Comparison of ENCODE assay signal across 31 cellular contexts in genomic region chr11:978073-978720, GRCh38. TPM values are rescaled to one million over a fixed set of nuclear protein-coding genes. Genes with fewer than 3 reads are reported as not detected.
DNase-seq lines count a peak whose midpoint lies in the region; ATAC-seq and TF ChIP-seq lines count a peak whose summit lies in the region.
"Had no signal": no experiment of that assay in that cellular context is flagged by ENCODE, and none has a peak within 500 bp of the region (broad histone marks: within the 10 kb centered on the region; RNA-seq: fewer than 3 reads in every experiment).

No MANE protein-coding gene starts in this region.

- H3K4ac ChIP-seq in H9 (ENCODE audit: low read depth, low read length) = no peak overlapping the region

- no peak overlapping the region for H3T11ph ChIP-seq in H9 (ENCODE audit: low read length)

- H3K9me3 ChIP-seq in BLaER1 (no peaks in the 10 kb centered on the region), H9 (ENCODE audit: control insufficient read depth, low read depth, low read length) (no peaks in the 10 kb centered on the region), osteoblast (ENCODE audit: low read depth, low read length) (no peaks in the 10 kb centered on the region)
- H3K9me3 ChIP-seq: pancreas, Peyer's patch, tibial artery had no signal

- ATAC-seq in GM18867 (IDR thresholded peaks at IDR 0.05; ENCODE audit: unreplicated experiment) = no peak
- ATAC-seq: esophagus mucosa; naive thymus-derived CD8-positive, alpha-beta T cell; pancreas had no signal

- no peaks in the 10 kb centered on the region for H3K27me3 Mint-ChIP-seq in H9 (ENCODE audit: low read depth)
- H3K27me3 Mint-ChIP-seq: central memory CD8-positive, alpha-beta T cell; dendritic cell treated with granulocyte-macrophage colony-stimulating factor and Interleukin-4, amounts not matched to agents 40 ng/mL and 50 ng/mL, for 4 days; IgD-negative memory B cell; naive thymus-derived CD8-positive, alpha-beta T cell had no signal

- H3K23ac ChIP-seq in H9 (ENCODE audit: insufficient read length, low read depth, low read length) = no peak overlapping the region

- no peak overlapping the region for H2BK12ac ChIP-seq in H9 (ENCODE audit: insufficient read length, low read depth, low read length)

- no peak overlapping the region for H2BK5ac ChIP-seq in H9 (ENCODE audit: insufficient read length, low read length)

- H2BK120ac ChIP-seq in H9 (ENCODE audit: low read depth, low read length, poor library complexity, severe bottlenecking) = no peak overlapping the region

- H4K8ac ChIP-seq in H9 (replicated peaks; ENCODE audit: insufficient read length, low read depth, low read length) = no peak overlapping the region

- H3K4me3 ChIP-seq in BLaER1 = no peak overlapping the region
- no peak overlapping the region for H3K4me3 ChIP-seq in brain microvascular endothelial cell (ENCODE audit: low read depth, low read length)
- H3K4me3 ChIP-seq in osteoblast (ENCODE audit: insufficient read depth, low read length) = no peak overlapping the region
- H3K4me3 ChIP-seq: lung, pancreas, Peyer's patch, tibial artery had no signal

- no peak overlapping the region for H4K91ac ChIP-seq in H9 (ENCODE audit: insufficient read length, low read depth, low read length)

- H4K5ac ChIP-seq in H9 (ENCODE audit: insufficient read length, low read depth, low read length) = no peak overlapping the region

- peaks cover 49% of the 10 kb centered on the region for H4K20me1 ChIP-seq in BLaER1
- no peaks in the 10 kb centered on the region for H4K20me1 ChIP-seq in H9 (ENCODE audit: control insufficient read depth, insufficient read depth, insufficient read length)
- peaks cover 45% of the 10 kb centered on the region for H4K20me1 ChIP-seq in osteoblast (ENCODE audit: insufficient read depth, low read length)

- no peak overlapping the region for H3K18ac ChIP-seq in H9 (ENCODE audit: insufficient read length, low read depth, low read length)

- no peak overlapping the region for H3K14ac ChIP-seq in H9 (ENCODE audit: insufficient read depth, low read length)

- H3K9me3 Mint-ChIP-seq in H9 = no peaks in the 10 kb centered on the region
- H3K9me3 Mint-ChIP-seq: central memory CD8-positive, alpha-beta T cell; dendritic cell treated with granulocyte-macrophage colony-stimulating factor and Interleukin-4, amounts not matched to agents 40 ng/mL and 50 ng/mL, for 4 days; IgD-negative memory B cell; naive thymus-derived CD8-positive, alpha-beta T cell had no signal

- no peak overlapping the region for H3K4me3 Mint-ChIP-seq in H9
- H3K4me3 Mint-ChIP-seq: central memory CD8-positive, alpha-beta T cell; dendritic cell treated with granulocyte-macrophage colony-stimulating factor and Interleukin-4, amounts not matched to agents 40 ng/mL and 50 ng/mL, for 4 days; naive thymus-derived CD8-positive, alpha-beta T cell had no signal

- no peaks in the 10 kb centered on the region for H3K23me2 ChIP-seq in H9 (ENCODE audit: insufficient read length, low read depth, low read length, poor library complexity, severe bottlenecking)

- H2AFZ ChIP-seq in H9 (ENCODE audit: low read length) (no peak overlapping the region), osteoblast (ENCODE audit: low read length) (no peak overlapping the region)

- no peak overlapping the region for H3K56ac ChIP-seq in H9 (ENCODE audit: insufficient read length, low read depth, low read length)

- peaks cover 2% of the 10 kb centered on the region for H3K79me1 ChIP-seq in H9 (ENCODE audit: insufficient read depth, low read depth, low read length, poor library complexity, severe bottlenecking)

- H3K9ac ChIP-seq in BLaER1 = peak overlapping the region; percentile 64
- H3K9ac ChIP-seq in H9 (ENCODE audit: extremely low read depth, insufficient read length, low read length) = no peak overlapping the region

- H2BK20ac ChIP-seq in H9 (ENCODE audit: low read depth, low read length, poor library complexity, severe bottlenecking) = no peak overlapping the region

- H3K27ac Mint-ChIP-seq in H9 = peak overlapping the region; percentile 27 to 84 (median 76); a peak in 4 of 7 replicates
- H3K27ac Mint-ChIP-seq: dendritic cell treated with granulocyte-macrophage colony-stimulating factor and Interleukin-4, amounts not matched to agents 40 ng/mL and 50 ng/mL, for 4 days had no signal

- in situ Hi-C loops in brain microvascular endothelial cell (cut with HindIII; ENCODE audit: low pct_ligation_motif_present, low sequenced_read_pairs) = no loop called here

- peaks cover 70% of the 10 kb centered on the region for H3K36me3 ChIP-seq in BLaER1
- H3K36me3 ChIP-seq in brain microvascular endothelial cell (replicated peaks) = peaks cover 30% of the 10 kb centered on the region
- H3K36me3 ChIP-seq in osteoblast (ENCODE audit: insufficient read depth, low read length) = peaks cover 6% of the 10 kb centered on the region

- peaks cover 13 to 69% (median 59%) of the 10 kb centered on the region in 3 experiments; a peak in 6 of 7 replicates for H3K36me3 Mint-ChIP-seq in H9 (ENCODE audit: insufficient read depth in 1 of 3, low read depth in 3 of 3)

- no peak overlapping the region for H2AK5ac ChIP-seq in H9 (ENCODE audit: insufficient read length, low read length)

- H2BK15ac ChIP-seq in H9 (ENCODE audit: low read depth, low read length) = no peak overlapping the region

- peaks cover 78% of the 10 kb centered on the region for H3K4me1 ChIP-seq in BLaER1
- no peaks in the 10 kb centered on the region for H3K4me1 ChIP-seq in H9 (ENCODE audit: insufficient read depth, low read length)
- H3K4me1 ChIP-seq in osteoblast (ENCODE audit: insufficient read depth, low read length) = peaks cover 3% of the 10 kb centered on the region
- H3K4me1 ChIP-seq: pancreas, Peyer's patch had no signal

- H3K79me2 ChIP-seq in H9 (ENCODE audit: insufficient read depth, low read length) = no peaks in the 10 kb centered on the region
- H3K79me2 ChIP-seq in osteoblast (ENCODE audit: insufficient read depth, low read length) = peaks cover 9% of the 10 kb centered on the region

- H3K27me3 ChIP-seq in BLaER1 (no peaks in the 10 kb centered on the region), H9 (ENCODE audit: insufficient read depth, low read length) (no peaks in the 10 kb centered on the region), brain microvascular endothelial cell (replicated peaks) (no peaks in the 10 kb centered on the region), osteoblast (ENCODE audit: insufficient read depth, low read length) (no peaks in the 10 kb centered on the region)
- H3K27me3 ChIP-seq: pancreas, Peyer's patch, tibial artery had no signal

- TF ChIP-seq CTCF in H9 (conservative IDR thresholded peaks at IDR 0.05) (no peak), brain microvascular endothelial cell (IDR thresholded peaks at IDR 0.05; ENCODE audit: low read depth, low read length, missing control alignments) (peak; percentile 15), osteoblast (IDR thresholded peaks at IDR 0.05; ENCODE audit: extremely low read depth, low read depth, low read length) (no peak)

- DNase-seq in H9 (no peak), brain microvascular endothelial cell (no peak), osteoblast (ENCODE audit: insufficient read length, low spot score, missing footprints) (peak; percentile 57), inferior parietal cortex (ENCODE audit: extremely low spot score) (no peak), AML-193 (lab: John Stamatoyannopoulos, UW) (no peak)
- DNase-seq: activated CD4-positive, alpha-beta T cell treated with anti-CD3 and anti-CD28 coated beads for 48 hours; activated gamma-delta T cell; head of caudate nucleus; naive thymus-derived CD8-positive, alpha-beta T cell; NCI-H146; NCI-H2107; NCI-H446; NCI-H748 treated with DMSO at 0.1 percent for 48 hours; Peyer's patch; retina; stimulated activated CD8-positive, alpha-beta memory T cell treated with anti-CD3 and anti-CD28 coated beads, Interleukin-4, amount 100 ng/mL, for 48 hours; T1000; tibial artery; WERI-Rb-1 had no signal

- H3K27ac ChIP-seq in BLaER1 = peak overlapping the region; percentile 84
- no peak overlapping the region for H3K27ac ChIP-seq in H9 (ENCODE audit: insufficient read length, low read depth, low read length)
- no peak overlapping the region for H3K27ac ChIP-seq in brain microvascular endothelial cell
- no peak overlapping the region for H3K27ac ChIP-seq in osteoblast (ENCODE audit: low read depth, low read length)
- H3K27ac ChIP-seq: pancreas, Peyer's patch, tibial artery, WERI-Rb-1 had no signal

- peak overlapping the region; percentile 82 for H3K4me2 ChIP-seq in BLaER1
- H3K4me2 ChIP-seq in H9 (ENCODE audit: insufficient read depth, insufficient read length, low read length) = no peak overlapping the region
- H3K4me2 ChIP-seq in osteoblast (ENCODE audit: insufficient read depth, low read length) = no peak overlapping the region

- no CpG with 5 or more reads among the region's 15 CpGs for WGBS in H9 (ENCODE audit: extremely low coverage, insufficient read length, low lambda C conversion rate)

- peaks cover 14 to 16% of the 10 kb centered on the region in 2 experiments for H3K4me1 Mint-ChIP-seq in H9
- H3K4me1 Mint-ChIP-seq: IgD-negative memory B cell had no signal

RNA-seq across cellular contexts. Expression of gene AP2A2, which starts 52.5 kb away (rescaled TPM):
- 51.7 and 53.7 TPM in 2 replicates for total RNA-seq in H9 (2021)
- total RNA-seq in osteoblast = 48.0 and 50.7 TPM in 2 replicates

RNA-seq across cellular contexts. Expression of gene MUC6, which starts 58.3 kb away (rescaled TPM):
- not detected in 2 replicates for total RNA-seq in H9 (2021)
- total RNA-seq in osteoblast = not detected in 2 replicates
- total RNA-seq: activated CD8-positive, alpha-beta memory T cell treated with anti-CD3 and anti-CD28 coated beads for 36 hours; esophagus mucosa; fibroblast of villous mesenchyme; G401; kidney epithelial cell; naive thymus-derived CD8-positive, alpha-beta T cell; Peyer's patch had no signal
